In genomic region chr14:102212845-102213244, GRCh38 we compare ENCODE assay signal across 28 cellular contexts.
DNase-seq lines count a peak whose midpoint lies in the region; ATAC-seq and TF ChIP-seq lines count a peak whose summit lies in the region.
"Had no signal": no experiment of that assay in that cellular context is flagged by ENCODE, and none has a peak within 500 bp of the region (broad histone marks: within the 10 kb centered on the region; RNA-seq: fewer than 3 reads in every experiment).

No MANE protein-coding gene starts in this region.

- intact Hi-C loops in dorsolateral prefrontal cortex (cut with DNase I): loop anchor here (5.0 to 10.0 kb wide), 2 partner anchors 76 to 248 kb away; partner anchors contain the start of genes DYNC1H1 (in 1 of the 2) and WDR20 (in 1 of the 2)
- intact Hi-C loops in sciatic nerve (cut with DNase I): no loop called here

- no peak overlapping the region for H3K9ac ChIP-seq in OCI-LY1 (ENCODE audit: low read length)
- H3K9ac ChIP-seq: GM23248 had no signal

- no peaks in the 10 kb centered on the region for H3K27me3 ChIP-seq in GM23338 (ENCODE audit: insufficient read depth)
- no peaks in the 10 kb centered on the region for H3K27me3 ChIP-seq in OCI-LY1 (ENCODE audit: insufficient read depth, low read length)
- H3K27me3 ChIP-seq in dorsolateral prefrontal cortex: no peaks in the 10 kb centered on the region

- no peak overlapping the region; the same call in 1 of the 2 replicates for H3K27ac Mint-ChIP-seq in GM23338
- H3K27ac Mint-ChIP-seq in natural killer cell treated with Interleukin-12 subunit alpha and Interleukin-12 subunit beta and Interleukin-15 and Interleukin-18, amount 100 ng/mL, for 72 hours: no peak overlapping the region
- H3K27ac Mint-ChIP-seq: B cell had no signal

- H3K79me2 ChIP-seq in GM23338 (replicated peaks; ENCODE audit: insufficient read depth) (peaks cover 62% of the 10 kb centered on the region), OCI-LY1 (ENCODE audit: insufficient read depth, low read length) (no peaks in the 10 kb centered on the region)

- no peak overlapping the region for H3K4me3 Mint-ChIP-seq in GM23338
- no peak overlapping the region for H3K4me3 Mint-ChIP-seq in natural killer cell treated with Interleukin-12 subunit alpha and Interleukin-12 subunit beta and Interleukin-15 and Interleukin-18, amount 100 ng/mL, for 72 hours
- H3K4me3 Mint-ChIP-seq: B cell; CD8-positive, alpha-beta memory T cell had no signal

- H3K4me2 ChIP-seq in GM23338 (no peak overlapping the region), OCI-LY1 (ENCODE audit: low read length) (no peak overlapping the region)

- H3K9me2 ChIP-seq in GM23338 (ENCODE audit: insufficient read depth) (no peaks in the 10 kb centered on the region), OCI-LY1 (ENCODE audit: low read depth, low read length) (no peaks in the 10 kb centered on the region)

- no peak for TF ChIP-seq CTCF in GM23338 (conservative IDR thresholded peaks at IDR 0.05; ENCODE audit: low read depth in 2 of 2)
- TF ChIP-seq CTCF in OCI-LY1 (IDR thresholded peaks at IDR 0.05; ENCODE audit: low read length): no peak
- no peak for TF ChIP-seq CTCF in dorsolateral prefrontal cortex (IDR thresholded peaks at IDR 0.05 in 54 of 56, conservative IDR thresholded peaks at IDR 0.05 in 2 of 56; ENCODE audit: low read depth in 1 of 56, partially characterized antibody in 56 of 56)

- ATAC-seq in GM23338: no peak
- ATAC-seq in sciatic nerve: no peak
- ATAC-seq in natural killer cell treated with Interleukin-12 subunit alpha and Interleukin-12 subunit beta and Interleukin-15 and Interleukin-18, amount 100 ng/mL, for 72 hours: no peak
- ATAC-seq in GM19395 (IDR thresholded peaks at IDR 0.05; ENCODE audit: unreplicated experiment): no peak
- ATAC-seq: K562, SK-N-SH treated with all-trans-retinoic acid at 6 μM for 48 hours had no signal

- H3K36me3 ChIP-seq in GM23338 (ENCODE audit: insufficient read depth) (no peaks in the 10 kb centered on the region), OCI-LY1 (ENCODE audit: insufficient read depth, low read length) (peaks cover 22% of the 10 kb centered on the region)

- DNase-seq in GM23338 (ENCODE audit: low spot score): no peak
- peak in 2 of 10 donors; percentile 34 to 37 for DNase-seq in dorsolateral prefrontal cortex
- peak; percentile 46 for DNase-seq in sciatic nerve (ENCODE audit: low spot score)
- DNase-seq in T-helper 1 cell: no peak
- DNase-seq in natural killer cell treated with Interleukin-12 subunit alpha and Interleukin-12 subunit beta and Interleukin-15 and Interleukin-18, amount 100 ng/mL, for 72 hours (ENCODE audit: low spot score): no peak
- no peak for DNase-seq in islet precursor cell
- DNase-seq: CD8-positive, alpha-beta memory T cell; DMS 273 treated with DMSO at 0.1 percent for 48 hours; DND-41; GM23248; HCEC 1CT; Kasumi-1; NCI-H1105; NCI-H146; NCI-H1930; NCI-H2107; NCI-H446; NCI-H524 treated with DMSO at 0.1 percent for 48 hours; NCI-H774; NK-92 treated with Interleukin-12 subunit alpha and Interleukin-12 subunit beta, amount 100 ng/mL, for 24 hours; RPMI8226; SIG-M5 had no signal

- H3K9me3 ChIP-seq in OCI-LY1 (ENCODE audit: low read length): no peaks in the 10 kb centered on the region

- H3K4me1 Mint-ChIP-seq in GM23338: peaks cover 42% of the 10 kb centered on the region
- peaks cover 0 to 8% of the 10 kb centered on the region in 2 donors for H3K4me1 Mint-ChIP-seq in natural killer cell treated with Interleukin-12 subunit alpha and Interleukin-12 subunit beta and Interleukin-15 and Interleukin-18, amount 100 ng/mL, for 72 hours (ENCODE audit: low read depth in 2 of 2)
- H3K4me1 Mint-ChIP-seq: B cell had no signal

- peaks cover 7% of the 10 kb centered on the region; the same call in 1 of the 2 replicates for H3F3A ChIP-seq in GM23338 (replicated peaks; ENCODE audit: low read depth)
- no peaks in the 10 kb centered on the region for H3F3A ChIP-seq in OCI-LY1 (ENCODE audit: insufficient read depth, low read length)

- H4K20me1 ChIP-seq in GM23338 (replicated peaks; ENCODE audit: insufficient read depth) (peaks cover 8% of the 10 kb centered on the region; the same call in 1 of the 2 replicates), OCI-LY1 (ENCODE audit: insufficient read depth, low read length) (no peaks in the 10 kb centered on the region)

- H3K27ac ChIP-seq in GM23338 (ENCODE audit: low read depth): 0 out of 2 replicates have a peak overlapping the region, but pooled peaks have one; percentile 32
- peak overlapping the region; percentile 28 for H3K27ac ChIP-seq in OCI-LY1 (ENCODE audit: low read depth, low read length, poor library complexity, severe bottlenecking)
- H3K27ac ChIP-seq in dorsolateral prefrontal cortex: peak overlapping the region in 55 of 59 donors; percentile 15 to 100 (median 69)
- H3K27ac ChIP-seq: C4-2B, GM23248 had no signal

- peaks cover 7% of the 10 kb centered on the region for H3K27me3 Mint-ChIP-seq in GM23338 (ENCODE audit: insufficient read depth, low read depth, poor library complexity)
- H3K27me3 Mint-ChIP-seq in natural killer cell treated with Interleukin-12 subunit alpha and Interleukin-12 subunit beta and Interleukin-15 and Interleukin-18, amount 100 ng/mL, for 72 hours: no peaks in the 10 kb centered on the region
- H3K27me3 Mint-ChIP-seq: B cell; CD8-positive, alpha-beta memory T cell had no signal

- H3K4me1 ChIP-seq in GM23338 (ENCODE audit: insufficient read depth) (peaks cover 14% of the 10 kb centered on the region; the same call in 1 of the 2 replicates), OCI-LY1 (ENCODE audit: insufficient read depth, low read length, severe bottlenecking) (peaks cover 22% of the 10 kb centered on the region)

- H2AFZ ChIP-seq in GM23338: no peak overlapping the region
- no peak overlapping the region for H2AFZ ChIP-seq in OCI-LY1 (ENCODE audit: low read length)
- H2AFZ ChIP-seq: GM23248 had no signal

- H3K4me3 ChIP-seq in GM23338 (no peak overlapping the region), OCI-LY1 (ENCODE audit: low read depth, low read length, poor library complexity, severe bottlenecking) (no peak overlapping the region), dorsolateral prefrontal cortex (no peak overlapping the region)
- H3K4me3 ChIP-seq: GM23248, K562 had no signal

- peaks cover 8% of the 10 kb centered on the region; the same call in 2 of the 3 replicates for H3K36me3 Mint-ChIP-seq in GM23338 (ENCODE audit: low read depth)
- H3K36me3 Mint-ChIP-seq in natural killer cell treated with Interleukin-12 subunit alpha and Interleukin-12 subunit beta and Interleukin-15 and Interleukin-18, amount 100 ng/mL, for 72 hours: peaks cover 6% of the 10 kb centered on the region

- no peaks in the 10 kb centered on the region for H3K9me3 Mint-ChIP-seq in GM23338
- no peaks in the 10 kb centered on the region for H3K9me3 Mint-ChIP-seq in natural killer cell treated with Interleukin-12 subunit alpha and Interleukin-12 subunit beta and Interleukin-15 and Interleukin-18, amount 100 ng/mL, for 72 hours
- H3K9me3 Mint-ChIP-seq: CD8-positive, alpha-beta memory T cell had no signal

TF ChIP-seq in GM23338, 12 proteins besides CTCF, POLR2A, EP300 and RAD21:
- TF ChIP-seq STAT1 (IDR thresholded peaks at IDR 0.05; ENCODE audit: unreplicated experiment) (no peak), NANOG (IDR thresholded peaks at IDR 0.05; ENCODE audit: borderline replicate concordance) (no peak), JUNB (IDR thresholded peaks at IDR 0.05; ENCODE audit: unreplicated experiment) (no peak)
